Comparison of ENCODE assay signal across 9 cellular contexts in the genomic region with DNA sequence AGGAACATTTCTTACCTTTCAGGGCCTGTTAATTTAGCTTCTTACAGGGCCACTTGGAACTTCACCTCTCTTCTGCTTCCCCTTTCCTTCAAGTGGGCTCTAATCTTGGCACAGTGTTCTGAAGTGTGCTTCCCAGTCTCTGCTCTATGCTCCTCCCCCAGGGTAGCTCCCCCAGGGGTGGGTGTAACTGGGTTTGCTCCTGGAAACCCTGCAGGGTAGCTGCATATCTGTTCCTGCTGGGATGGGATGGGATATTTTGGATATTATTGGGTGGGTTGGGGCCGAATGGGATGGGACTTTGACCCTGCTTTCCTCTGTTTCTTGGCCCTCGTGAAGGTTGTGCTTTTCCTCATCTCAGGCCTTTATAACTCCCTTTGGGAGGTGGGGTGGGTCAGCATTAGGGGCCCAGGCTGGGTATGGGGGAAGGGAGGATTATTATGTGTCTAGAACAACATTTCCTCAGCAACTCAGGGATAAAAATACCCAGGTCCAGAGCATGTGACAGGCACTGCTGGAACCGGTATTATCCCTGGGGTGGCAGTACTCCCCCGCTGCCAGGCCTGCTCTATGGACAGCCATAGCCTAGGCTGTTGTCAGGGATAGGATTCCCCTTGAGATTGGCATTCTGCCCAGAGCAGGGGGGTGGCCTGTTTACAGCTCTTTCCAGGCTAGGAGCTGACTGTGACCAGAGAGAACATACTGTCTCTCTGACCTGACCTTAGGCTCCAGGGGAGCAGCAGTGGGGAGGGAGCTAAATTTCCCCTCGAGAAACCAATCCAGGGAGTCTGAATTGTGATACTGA. TPM values are rescaled to one million over a fixed set of nuclear protein-coding genes. Genes with fewer than 3 reads are reported as not detected.
DNase-seq lines count a peak whose midpoint lies in the region; ATAC-seq and TF ChIP-seq lines count a peak whose summit lies in the region.
"Had no signal": no experiment of that assay in that cellular context is flagged by ENCODE, and none has a peak within 500 bp of the region (broad histone marks: within the 10 kb centered on the region; RNA-seq: fewer than 3 reads in every experiment).

No MANE protein-coding gene starts in this region.

- H3K9me3 Mint-ChIP-seq in activated T-helper 2 cell treated with anti-CD3 and anti-CD28 coated beads, Interferon-gamma antibody, Interleukin-2, Interleukin-4, amounts not matched to agents 10 μg/mL and 5 μg/mL and 100 μg/mL, durations not matched to agents 14 hours and 24 hours and 36 hours, result no peaks in the 10 kb centered on the region

- WGBS in prostate gland, result 52% methylated on average over 3 of the region's 5 CpGs

- TF ChIP-seq POLR2A in prostate gland (IDR thresholded peaks at IDR 0.05), result no peak

- intact Hi-C loops in activated T-helper 2 cell treated with anti-CD3 and anti-CD28 coated beads, Interferon-gamma antibody, Interleukin-2, Interleukin-4, amounts not matched to agents 10 μg/mL and 5 μg/mL and 100 μg/mL, durations not matched to agents 14 hours and 24 hours and 36 hours (cut with micrococcal nuclease), result no loop called here
- intact Hi-C loops in Right ventricle myocardium superior (cut with DNase I), result no loop called here
- intact Hi-C loops in prostate gland (cut with DNase I), result no loop called here

- TF ChIP-seq CTCF in prostate gland (IDR thresholded peaks at IDR 0.05), result no peak

- DNase-seq in COR-L47 (lab: John Stamatoyannopoulos, UW) (peak; percentile 91), NCI-H1105 treated with DMSO at 0.1 percent for 48 hours (lab: John Stamatoyannopoulos, UW) (peak; percentile 64), Right ventricle myocardium superior (peak; percentile 89), prostate gland (ENCODE audit: low spot score) (peak; percentile 20), OCI-M2 (lab: John Stamatoyannopoulos, UW; ENCODE audit: unreplicated experiment) (no peak)
- no peak for DNase-seq in activated T-helper 2 cell treated with anti-CD3 and anti-CD28 coated beads, Interferon-gamma antibody, Interleukin-2, Interleukin-4, amounts not matched to agents 10 μg/mL and 5 μg/mL and 100 μg/mL, durations not matched to agents 14 hours and 24 hours and 36 hours (ENCODE audit: low spot score)

- peak overlapping the region; percentile 95 to 98 for H3K27ac ChIP-seq in prostate gland
- H3K27ac ChIP-seq: HL-60 had no signal

- ATAC-seq in Right ventricle myocardium superior (ENCODE audit: poor library complexity) (peak; percentile 50), HG03039 (IDR thresholded peaks at IDR 0.05; ENCODE audit: unreplicated experiment) (no peak), GM18498 (IDR thresholded peaks at IDR 0.05; ENCODE audit: unreplicated experiment) (no peak)

- H3K4me3 Mint-ChIP-seq in activated T-helper 2 cell treated with anti-CD3 and anti-CD28 coated beads, Interferon-gamma antibody, Interleukin-2, Interleukin-4, amounts not matched to agents 10 μg/mL and 5 μg/mL and 100 μg/mL, durations not matched to agents 14 hours and 24 hours and 36 hours (ENCODE audit: low read depth), result no peak overlapping the region

- no peaks in the 10 kb centered on the region for H3K27me3 ChIP-seq in prostate gland (replicated peaks; ENCODE audit: insufficient read depth)

- H3K4me3 ChIP-seq in prostate gland, result no peak overlapping the region

- H3K9me3 ChIP-seq in prostate gland, result no peaks in the 10 kb centered on the region

- H3K4me1 ChIP-seq in prostate gland (replicated peaks), result peaks cover 43% of the 10 kb centered on the region

- peaks cover 73% of the 10 kb centered on the region for H3K36me3 Mint-ChIP-seq in activated T-helper 2 cell treated with anti-CD3 and anti-CD28 coated beads, Interferon-gamma antibody, Interleukin-2, Interleukin-4, amounts not matched to agents 10 μg/mL and 5 μg/mL and 100 μg/mL, durations not matched to agents 14 hours and 24 hours and 36 hours (ENCODE audit: low read depth)

- no peaks in the 10 kb centered on the region for H3K27me3 Mint-ChIP-seq in activated T-helper 2 cell treated with anti-CD3 and anti-CD28 coated beads, Interferon-gamma antibody, Interleukin-2, Interleukin-4, amounts not matched to agents 10 μg/mL and 5 μg/mL and 100 μg/mL, durations not matched to agents 14 hours and 24 hours and 36 hours (ENCODE audit: low read depth)

- peaks cover 52% of the 10 kb centered on the region for H3K4me1 Mint-ChIP-seq in activated T-helper 2 cell treated with anti-CD3 and anti-CD28 coated beads, Interferon-gamma antibody, Interleukin-2, Interleukin-4, amounts not matched to agents 10 μg/mL and 5 μg/mL and 100 μg/mL, durations not matched to agents 14 hours and 24 hours and 36 hours (ENCODE audit: low read depth)

- H3K27ac Mint-ChIP-seq in activated T-helper 2 cell treated with anti-CD3 and anti-CD28 coated beads, Interferon-gamma antibody, Interleukin-2, Interleukin-4, amounts not matched to agents 10 μg/mL and 5 μg/mL and 100 μg/mL, durations not matched to agents 14 hours and 24 hours and 36 hours, result peak overlapping the region; percentile 33

- H3K36me3 ChIP-seq in prostate gland, result peaks cover 0 to 21% of the 10 kb centered on the region in 2 donors

RNA-seq across cellular contexts. Expression of gene NFE2L1, which starts 5.0 kb away (rescaled TPM):
- total RNA-seq in activated T-helper 2 cell treated with anti-CD3 and anti-CD28 coated beads, Interferon-gamma antibody, Interleukin-2, Interleukin-4, amounts not matched to agents 10 μg/mL and 5 μg/mL and 100 μg/mL, durations not matched to agents 14 hours and 24 hours and 36 hours, result 66.2 and 71.3 TPM in 2 replicates
- total RNA-seq in Right ventricle myocardium superior, result 911 TPM
- 100 to 1,000 TPM in 1 of 2 donors, 10 to 100 TPM in 1; 87.8 to 244 TPM for total RNA-seq in prostate gland

RNA-seq across cellular contexts. Expression of gene COPZ2, which starts 15.6 kb away (rescaled TPM):
- 5.7 and 5.9 TPM in 2 replicates for total RNA-seq in activated T-helper 2 cell treated with anti-CD3 and anti-CD28 coated beads, Interferon-gamma antibody, Interleukin-2, Interleukin-4, amounts not matched to agents 10 μg/mL and 5 μg/mL and 100 μg/mL, durations not matched to agents 14 hours and 24 hours and 36 hours
- 49.2 TPM for total RNA-seq in Right ventricle myocardium superior
- total RNA-seq in prostate gland, result 10 to 100 TPM; 18.1 to 18.5 TPM

RNA-seq across cellular contexts. Expression of gene CBX1, which starts 48.1 kb away (rescaled TPM):
- 64.5 TPM in 2 replicates for total RNA-seq in activated T-helper 2 cell treated with anti-CD3 and anti-CD28 coated beads, Interferon-gamma antibody, Interleukin-2, Interleukin-4, amounts not matched to agents 10 μg/mL and 5 μg/mL and 100 μg/mL, durations not matched to agents 14 hours and 24 hours and 36 hours
- total RNA-seq in Right ventricle myocardium superior (31.7 TPM), prostate gland (10 to 100 TPM; 35.0 to 43.7 TPM)

RNA-seq across cellular contexts. Expression of gene SNX11, which starts 54.4 kb away (rescaled TPM):
- 28.4 and 29.8 TPM in 2 replicates for total RNA-seq in activated T-helper 2 cell treated with anti-CD3 and anti-CD28 coated beads, Interferon-gamma antibody, Interleukin-2, Interleukin-4, amounts not matched to agents 10 μg/mL and 5 μg/mL and 100 μg/mL, durations not matched to agents 14 hours and 24 hours and 36 hours
- 11.8 TPM for total RNA-seq in Right ventricle myocardium superior
- total RNA-seq in prostate gland, result 10 to 100 TPM; 15.2 to 16.0 TPM

Comparison
In these comparisons a context has a peak if more than half of its experiments do, and no peak if none do; other contexts are left out.
1. DNase-seq: peak in COR-L47 (single experiment), NCI-H1105 treated with DMSO at 0.1 percent for 48 hours (single experiment), Right ventricle myocardium superior (single experiment) and prostate gland (single experiment); none in activated T-helper 2 cell treated with anti-CD3 and anti-CD28 coated beads, Interferon-gamma antibody, Interleukin-2, Interleukin-4, amounts not matched to agents 10 μg/mL and 5 μg/mL and 100 μg/mL, durations not matched to agents 14 hours and 24 hours and 36 hours (single experiment) and OCI-M2 (single experiment).